23 cellular contexts compared by ENCODE assay signal in the genomic region with DNA sequence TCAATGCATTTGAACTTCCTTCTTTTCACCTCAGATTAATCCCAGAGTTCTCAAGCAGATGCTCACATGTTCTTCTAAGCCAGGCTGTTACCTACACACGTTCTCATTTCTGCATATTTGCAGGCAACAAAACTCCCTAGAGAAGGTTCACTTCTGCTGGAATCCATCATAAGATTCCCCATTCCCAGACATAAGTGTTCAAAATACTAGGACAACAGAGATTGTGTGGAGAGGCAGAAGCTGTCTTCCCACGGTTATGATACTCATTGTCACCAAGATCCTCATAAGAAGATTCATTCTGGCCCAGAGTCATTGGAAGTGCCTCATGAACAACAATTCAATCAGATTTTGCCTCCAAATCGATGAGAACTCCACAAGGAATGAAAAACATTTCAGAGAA.
A peak's percentile ranks its signal among the peaks of the same experiment; 100 is the strongest.
DNase-seq lines count a peak whose midpoint lies in the region; ATAC-seq, FAIRE-seq and TF ChIP-seq lines count a peak whose summit lies in the region.
"Had no signal": no experiment of that assay in that cellular context is flagged by ENCODE, and none has a peak within 500 bp of the region (broad histone marks: within the 10 kb centered on the region; RNA-seq: fewer than 3 reads in every experiment).

No MANE protein-coding gene starts in this region.

- H3K36me3 Mint-ChIP-seq in MCF 10A (ENCODE audit: insufficient read depth, unreplicated experiment) (no peaks in the 10 kb centered on the region), WTC11 (no peaks in the 10 kb centered on the region)

- H3K4me3 Mint-ChIP-seq in MCF 10A (ENCODE audit: unreplicated experiment) (no peak overlapping the region), WTC11 (no peak overlapping the region)
- H3K4me3 Mint-ChIP-seq: H9; T-helper 2 cell treated with Interferon-gamma antibody and Interleukin-4, amounts not matched to agents 5 μg/mL and 100 μg/mL, for 36 hours had no signal

- H3K4me1 ChIP-seq in breast epithelium (no peaks in the 10 kb centered on the region), thyroid gland (peaks cover 19 to 20% of the 10 kb centered on the region in 2 donors)
- H3K4me1 ChIP-seq: gastrocnemius medialis, vagina had no signal

- peak overlapping the region; percentile 92 for H3K27ac Mint-ChIP-seq in MCF 10A (ENCODE audit: low read depth, unreplicated experiment)
- H3K27ac Mint-ChIP-seq in WTC11: peak overlapping the region; percentile 28
- H3K27ac Mint-ChIP-seq: T-helper 2 cell treated with Interferon-gamma antibody and Interleukin-4, amounts not matched to agents 5 μg/mL and 100 μg/mL, for 36 hours had no signal

- no peak overlapping the region for H3K4me3 ChIP-seq in breast epithelium
- no peak overlapping the region for H3K4me3 ChIP-seq in thyroid gland (replicated peaks in 1 of 3)
- H3K4me3 ChIP-seq: gastrocnemius medialis, SJCRH30, vagina had no signal

- H3K4me1 Mint-ChIP-seq in MCF 10A (ENCODE audit: insufficient read depth, unreplicated experiment) (peaks cover 31% of the 10 kb centered on the region), WTC11 (peaks cover 25% of the 10 kb centered on the region)

- intact Hi-C loops in MCF 10A (cut with micrococcal nuclease): no loop called here
- intact Hi-C loops in breast epithelium (cut with DNase I; ENCODE audit: low total_unique reads): no loop called here
- intact Hi-C loops in thyroid gland (cut with DNase I): no loop called here

- no peak for ATAC-seq in WTC11
- no peak for ATAC-seq in GM18517 (IDR thresholded peaks at IDR 0.05; ENCODE audit: unreplicated experiment)
- ATAC-seq: gastrocnemius medialis had no signal

- H3K27me3 ChIP-seq in breast epithelium: no peaks in the 10 kb centered on the region
- H3K27me3 ChIP-seq in thyroid gland: no peaks in the 10 kb centered on the region
- H3K27me3 ChIP-seq: gastrocnemius medialis, SJCRH30, vagina had no signal

- BruUV-seq in MCF 10A (replicated peaks; lab: Mats Ljungman, UMichigan): no TSS peak

- FAIRE-seq in RCC 7860 (lab: Jason Lieb, UNC): no peak
- FAIRE-seq: GM19239 had no signal

- H3K9me3 ChIP-seq in breast epithelium (no peaks in the 10 kb centered on the region), thyroid gland (no peaks in the 10 kb centered on the region)
- H3K9me3 ChIP-seq: gastrocnemius medialis, SJCRH30, vagina had no signal

- CTCF ChIA-PET in MCF 10A (lab: Yijun Ruan, JAX) (no interaction called here), WTC11 (lab: Charles Lee) (no interaction called here)

- no peak for TF ChIP-seq CTCF in MCF 10A (IDR thresholded peaks at IDR 0.05; ENCODE audit: unreplicated experiment)
- TF ChIP-seq CTCF in breast epithelium (IDR thresholded peaks at IDR 0.05): no peak
- TF ChIP-seq CTCF in WTC11 (IDR thresholded peaks at IDR 0.05): no peak
- TF ChIP-seq CTCF in thyroid gland (IDR thresholded peaks at IDR 0.05): no peak

- H3K27ac ChIP-seq in breast epithelium: no peak overlapping the region
- H3K27ac ChIP-seq in thyroid gland: peak overlapping the region in 2 of 3 donors; percentile 21 to 56
- H3K27ac ChIP-seq: gastrocnemius medialis, SJCRH30, vagina had no signal

- DNase-seq in MCF 10A (ENCODE audit: unreplicated experiment) (no peak), breast epithelium (ENCODE audit: low spot score in 2 of 2) (no peak), WTC11 (ENCODE audit: low spot score) (no peak), iris pigment epithelial cell (ENCODE audit: low read depth) (peak; percentile 15), thyroid gland (no peak), RCC 7860 (ENCODE audit: low spot score) (no peak)
- no peak for DNase-seq in activated CD4-positive, alpha-beta T cell treated with anti-CD3 and anti-CD28 coated beads, Interleukin-2, amount 50 U/mL, for 4 hours
- DNase-seq: activated CD4-positive, alpha-beta T cell treated with anti-CD3 and anti-CD28 coated beads for 1 hour; C1 segment of cervical spinal cord; erythroblast; GF-D8; H9; left cardiac atrium; NCI-H1417; NCI-H526 treated with DMSO at 0.1 percent for 48 hours; stimulated activated CD4-positive, alpha-beta T cell treated with anti-CD3 and anti-CD28 coated beads, Interleukin-12 subunit alpha, Interleukin-12 subunit beta, amount 100 ng/mL, for 4 hours; substantia nigra had no signal

- no peaks in the 10 kb centered on the region for H3K9me3 Mint-ChIP-seq in MCF 10A (ENCODE audit: unreplicated experiment)
- no peaks in the 10 kb centered on the region; the same call in 1 of the 2 replicates for H3K9me3 Mint-ChIP-seq in WTC11
- H3K9me3 Mint-ChIP-seq: H9 had no signal

- POLR2A ChIA-PET in MCF 10A (lab: Yijun Ruan, JAX) (no interaction called here), WTC11 (lab: Charles Lee) (interaction anchor here (0.5 kb wide), 1 partner anchor 452 kb away, joined by 3 read pairs; no protein-coding TSS in a partner anchor)

- no peaks in the 10 kb centered on the region for H3K27me3 Mint-ChIP-seq in MCF 10A (ENCODE audit: insufficient read depth, unreplicated experiment)
- no peaks in the 10 kb centered on the region for H3K27me3 Mint-ChIP-seq in WTC11 (ENCODE audit: low read depth)

- H3K36me3 ChIP-seq in breast epithelium (no peaks in the 10 kb centered on the region), thyroid gland (no peaks in the 10 kb centered on the region)
- H3K36me3 ChIP-seq: gastrocnemius medialis, SJCRH30, vagina had no signal

- WGBS in thyroid gland, 2 donors: 69 to 75% methylated on average over 3 of the region's 3 CpGs

- TF ChIP-seq POLR2A in breast epithelium (IDR thresholded peaks at IDR 0.05) (no peak), thyroid gland (IDR thresholded peaks at IDR 0.05) (no peak)

TF ChIP-seq in WTC11, 78 proteins besides CTCF, POLR2A, EP300 and RAD21 (continues in another document):
- no peak for TF ChIP-seq CREB1 (CRISPR knock-in tag; IDR thresholded peaks at IDR 0.05)
- TF ChIP-seq ESRRA (CRISPR knock-in tag; IDR thresholded peaks at IDR 0.05; ENCODE audit: borderline replicate concordance): no peak
- TF ChIP-seq NFYB (CRISPR knock-in tag; conservative IDR thresholded peaks at IDR 0.05; ENCODE audit: low read depth): no peak
- TF ChIP-seq NFE2L1 (CRISPR knock-in tag; IDR thresholded peaks at IDR 0.05): no peak
- TF ChIP-seq ELF4 (CRISPR knock-in tag; IDR thresholded peaks at IDR 0.05; ENCODE audit: low read depth): no peak
- TF ChIP-seq CBFB (CRISPR knock-in tag; IDR thresholded peaks at IDR 0.05; ENCODE audit: low read depth): no peak
- TF ChIP-seq, protein P1, sequence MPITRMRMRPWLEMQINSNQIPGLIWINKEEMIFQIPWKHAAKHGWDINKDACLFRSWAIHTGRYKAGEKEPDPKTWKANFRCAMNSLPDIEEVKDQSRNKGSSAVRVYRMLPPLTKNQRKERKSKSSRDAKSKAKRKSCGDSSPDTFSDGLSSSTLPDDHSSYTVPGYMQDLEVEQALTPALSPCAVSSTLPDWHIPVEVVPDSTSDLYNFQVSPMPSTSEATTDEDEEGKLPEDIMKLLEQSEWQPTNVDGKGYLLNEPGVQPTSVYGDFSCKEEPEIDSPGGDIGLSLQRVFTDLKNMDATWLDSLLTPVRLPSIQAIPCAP (CRISPR knock-in tag; IDR thresholded peaks at IDR 0.05): no peak
- TF ChIP-seq, protein P2, sequence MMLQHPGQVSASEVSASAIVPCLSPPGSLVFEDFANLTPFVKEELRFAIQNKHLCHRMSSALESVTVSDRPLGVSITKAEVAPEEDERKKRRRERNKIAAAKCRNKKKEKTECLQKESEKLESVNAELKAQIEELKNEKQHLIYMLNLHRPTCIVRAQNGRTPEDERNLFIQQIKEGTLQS (CRISPR knock-in tag; conservative IDR thresholded peaks at IDR 0.05): no peak
- no peak for TF ChIP-seq RORB (CRISPR knock-in tag; IDR thresholded peaks at IDR 0.05)
- TF ChIP-seq EMX1 (CRISPR knock-in tag; IDR thresholded peaks at IDR 0.05): no peak
- TF ChIP-seq, protein P3, sequence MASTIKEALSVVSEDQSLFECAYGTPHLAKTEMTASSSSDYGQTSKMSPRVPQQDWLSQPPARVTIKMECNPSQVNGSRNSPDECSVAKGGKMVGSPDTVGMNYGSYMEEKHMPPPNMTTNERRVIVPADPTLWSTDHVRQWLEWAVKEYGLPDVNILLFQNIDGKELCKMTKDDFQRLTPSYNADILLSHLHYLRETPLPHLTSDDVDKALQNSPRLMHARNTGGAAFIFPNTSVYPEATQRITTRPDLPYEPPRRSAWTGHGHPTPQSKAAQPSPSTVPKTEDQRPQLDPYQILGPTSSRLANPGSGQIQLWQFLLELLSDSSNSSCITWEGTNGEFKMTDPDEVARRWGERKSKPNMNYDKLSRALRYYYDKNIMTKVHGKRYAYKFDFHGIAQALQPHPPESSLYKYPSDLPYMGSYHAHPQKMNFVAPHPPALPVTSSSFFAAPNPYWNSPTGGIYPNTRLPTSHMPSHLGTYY (CRISPR knock-in tag; IDR thresholded peaks at IDR 0.05): no peak
- TF ChIP-seq CREM (CRISPR knock-in tag; IDR thresholded peaks at IDR 0.05): no peak
- TF ChIP-seq GRHL2 (CRISPR knock-in tag; IDR thresholded peaks at IDR 0.05; ENCODE audit: insufficient replicate concordance, severe bottlenecking): no peak
- no peak for TF ChIP-seq ZBTB21 (CRISPR knock-in tag; IDR thresholded peaks at IDR 0.05; ENCODE audit: borderline replicate concordance)
- TF ChIP-seq FOXK1 (CRISPR knock-in tag; IDR thresholded peaks at IDR 0.05): no peak
- TF ChIP-seq, protein P4, sequence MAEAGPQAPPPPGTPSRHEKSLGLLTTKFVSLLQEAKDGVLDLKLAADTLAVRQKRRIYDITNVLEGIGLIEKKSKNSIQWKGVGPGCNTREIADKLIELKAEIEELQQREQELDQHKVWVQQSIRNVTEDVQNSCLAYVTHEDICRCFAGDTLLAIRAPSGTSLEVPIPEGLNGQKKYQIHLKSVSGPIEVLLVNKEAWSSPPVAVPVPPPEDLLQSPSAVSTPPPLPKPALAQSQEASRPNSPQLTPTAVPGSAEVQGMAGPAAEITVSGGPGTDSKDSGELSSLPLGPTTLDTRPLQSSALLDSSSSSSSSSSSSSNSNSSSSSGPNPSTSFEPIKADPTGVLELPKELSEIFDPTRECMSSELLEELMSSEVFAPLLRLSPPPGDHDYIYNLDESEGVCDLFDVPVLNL (CRISPR knock-in tag; IDR thresholded peaks at IDR 0.05; ENCODE audit: borderline replicate concordance, low read depth): no peak
- TF ChIP-seq, protein P5, sequence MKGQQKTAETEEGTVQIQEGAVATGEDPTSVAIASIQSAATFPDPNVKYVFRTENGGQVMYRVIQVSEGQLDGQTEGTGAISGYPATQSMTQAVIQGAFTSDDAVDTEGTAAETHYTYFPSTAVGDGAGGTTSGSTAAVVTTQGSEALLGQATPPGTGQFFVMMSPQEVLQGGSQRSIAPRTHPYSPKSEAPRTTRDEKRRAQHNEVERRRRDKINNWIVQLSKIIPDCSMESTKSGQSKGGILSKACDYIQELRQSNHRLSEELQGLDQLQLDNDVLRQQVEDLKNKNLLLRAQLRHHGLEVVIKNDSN (CRISPR knock-in tag; IDR thresholded peaks at IDR 0.05): no peak
- no peak for TF ChIP-seq SMAD3 (CRISPR knock-in tag; IDR thresholded peaks at IDR 0.05; ENCODE audit: borderline replicate concordance)
- no peak for TF ChIP-seq TCF7 (CRISPR knock-in tag; IDR thresholded peaks at IDR 0.05; ENCODE audit: low read depth)

Comparison
In these comparisons a context has a peak if more than half of its experiments do, and no peak if none do; other contexts are left out.
1. H3K27ac ChIP-seq: peak in thyroid gland (2 of 3); none in breast epithelium (0 of 2).